In genomic region chr1:161226320-161226711, GRCh38 we compare ENCODE assay signal across 9 cellular contexts. TPM values are rescaled to one million over a fixed set of nuclear protein-coding genes. Genes with fewer than 3 reads are reported as not detected.
DNase-seq lines count a peak whose midpoint lies in the region; ATAC-seq, FAIRE-seq and TF ChIP-seq lines count a peak whose summit lies in the region.
"Had no signal": no experiment of that assay in that cellular context is flagged by ENCODE, and none has a peak within 500 bp of the region (broad histone marks: within the 10 kb centered on the region; RNA-seq: fewer than 3 reads in every experiment).

No MANE protein-coding gene starts in this region.

- peaks cover 50 to 54% of the 10 kb centered on the region in 2 donors for H3K36me3 Mint-ChIP-seq in CD14-positive monocyte
- peaks cover 0 to 16% (median 0%) of the 10 kb centered on the region in 3 donors for H3K36me3 Mint-ChIP-seq in naive thymus-derived CD8-positive, alpha-beta T cell

- peak overlapping the region; percentile 88 to 99 (median 97) for H3K27ac Mint-ChIP-seq in CD14-positive monocyte
- peak overlapping the region; percentile 87 to 99 (median 96) for H3K27ac Mint-ChIP-seq in naive thymus-derived CD8-positive, alpha-beta T cell

- H3K36me3 ChIP-seq in colonic mucosa, result peaks cover 7% of the 10 kb centered on the region

- ATAC-seq in naive thymus-derived CD8-positive, alpha-beta T cell, result no peak
- no peak for ATAC-seq in GM21737 (IDR thresholded peaks at IDR 0.05; ENCODE audit: unreplicated experiment)
- ATAC-seq in GM18868 (IDR thresholded peaks at IDR 0.05; ENCODE audit: unreplicated experiment), result no peak

- peak overlapping the region; percentile 95 to 98 for H3K4me3 Mint-ChIP-seq in CD14-positive monocyte
- H3K4me3 Mint-ChIP-seq in naive thymus-derived CD8-positive, alpha-beta T cell, result peak overlapping the region; percentile 94 to 100 (median 100)

- TF ChIP-seq CTCF in CD14-positive monocyte (IDR thresholded peaks at IDR 0.05), result no peak
- TF ChIP-seq CTCF in LNCaP clone FGC (IDR thresholded peaks at IDR 0.05; ENCODE audit: control insufficient read depth, extremely low read depth, insufficient read depth), result no peak
- no peak for TF ChIP-seq CTCF in colonic mucosa (IDR thresholded peaks at IDR 0.05)

- no peak for FAIRE-seq in RCC 7860 (lab: Jason Lieb, UNC)

- DNase-seq in CD14-positive monocyte (ENCODE audit: low spot score), result no peak
- no peak for DNase-seq in LNCaP clone FGC (ENCODE audit: low read depth)
- peak; percentile 26 for DNase-seq in colonic mucosa
- no peak for DNase-seq in naive thymus-derived CD8-positive, alpha-beta T cell
- no peak for DNase-seq in RCC 7860 (ENCODE audit: low spot score)
- no peak for DNase-seq in posterior cingulate gyrus

- peaks cover 0 to 5% (median 1%) of the 10 kb centered on the region in 3 donors for H3K27me3 Mint-ChIP-seq in CD14-positive monocyte (ENCODE audit: low read depth in 3 of 3)
- H3K27me3 Mint-ChIP-seq in naive thymus-derived CD8-positive, alpha-beta T cell, result no peaks in the 10 kb centered on the region

- H3K27ac ChIP-seq in colonic mucosa, result peak overlapping the region; percentile 40

- H3K4me1 ChIP-seq in colonic mucosa, result peaks cover 20% of the 10 kb centered on the region

- no peaks in the 10 kb centered on the region for H3K27me3 ChIP-seq in colonic mucosa

- peaks cover 0 to 2% (median 0%) of the 10 kb centered on the region in 7 donors for H3K9me3 Mint-ChIP-seq in CD14-positive monocyte
- no peaks in the 10 kb centered on the region for H3K9me3 Mint-ChIP-seq in naive thymus-derived CD8-positive, alpha-beta T cell

- POLR2A ChIA-PET in naive thymus-derived CD8-positive, alpha-beta T cell (lab: Charles Lee), result interaction anchor here (0.6 to 15.0 kb wide), 16 partner anchors 13 to 1127 kb away, joined by 3 to 231 read pairs (median 12); partner anchors contain the start of genes ADAMTS4, B4GALT3, FCER1G and NDUFS2

- H3K4me3 ChIP-seq in LNCaP clone FGC (ENCODE audit: low read depth, low read length) (peak overlapping the region; percentile 95), colonic mucosa (peak overlapping the region; percentile 58)

- peaks cover 60% of the 10 kb centered on the region for H3K4me1 Mint-ChIP-seq in CD14-positive monocyte
- peaks cover 32 to 59% (median 52%) of the 10 kb centered on the region in 4 donors for H3K4me1 Mint-ChIP-seq in naive thymus-derived CD8-positive, alpha-beta T cell

- intact Hi-C loops in CD14-positive monocyte (cut with micrococcal nuclease), result loop anchor here in 1 of 2 donors (5.0 kb wide), 2 partner anchors 86 to 156 kb away; partner anchors contain the start of gene SDHC
- intact Hi-C loops in colonic mucosa (cut with DNase I), result loop anchor here (5.0 kb wide), 1 partner anchor 66 kb away; no protein-coding TSS in a partner anchor
- intact Hi-C loops in posterior cingulate gyrus (cut with DNase I), result loop anchor here (2.0 to 10.0 kb wide), 5 partner anchors 34 to 156 kb away; partner anchors contain the start of genes B4GALT3 and MPZ

- H3K9me3 ChIP-seq in colonic mucosa, result no peaks in the 10 kb centered on the region

- H3K9ac ChIP-seq in colonic mucosa (ENCODE audit: low read depth in 2 of 2, low read length in 2 of 2), result peak overlapping the region; percentile 65 to 76

RNA-seq across cellular contexts. Expression of gene TOMM40L, which starts 0.5 kb away (rescaled TPM):
- 1 to 10 TPM; 3.8 to 5.2 TPM for polyA plus RNA-seq in CD14-positive monocyte
- total RNA-seq in colonic mucosa, result 10 to 100 TPM; 16.6 to 23.1 TPM
- total RNA-seq in naive thymus-derived CD8-positive, alpha-beta T cell, result 10 to 100 TPM in 1 of 2 experiments, 1 to 10 TPM in 1; 9.6 to 11.3 TPM
- polyA plus RNA-seq in naive thymus-derived CD8-positive, alpha-beta T cell, result 1 to 10 TPM; 4.9 to 8.1 (median 8.0) TPM

RNA-seq across cellular contexts. Expression of gene APOA2, which starts 2.9 kb away (rescaled TPM):
- not detected for polyA plus RNA-seq in CD14-positive monocyte
- 1 to 10 TPM in 1 of 2 donors, not detected in 1; 5.1 TPM for total RNA-seq in colonic mucosa
- total RNA-seq in naive thymus-derived CD8-positive, alpha-beta T cell, result not detected
- not detected for polyA plus RNA-seq in naive thymus-derived CD8-positive, alpha-beta T cell
- total RNA-seq: HT1080 had no signal

RNA-seq across cellular contexts. Expression of gene FCER1G, which starts 11.2 kb away (rescaled TPM):
- polyA plus RNA-seq in CD14-positive monocyte, result 1,000 to 10,000 TPM; 2,686 to 4,191 TPM
- 10 to 100 TPM in 1 of 2 donors, 1 to 10 TPM in 1; 6.6 to 16.0 TPM for total RNA-seq in colonic mucosa
- total RNA-seq in naive thymus-derived CD8-positive, alpha-beta T cell, result 10 to 100 TPM; 27.7 to 31.8 TPM
- polyA plus RNA-seq in naive thymus-derived CD8-positive, alpha-beta T cell, result 100 to 1,000 TPM in 1 of 3 donors, 10 to 100 TPM in 2; 67.1 to 107 (median 84.4) TPM

RNA-seq across cellular contexts. Expression of gene NR1I3, which starts 11.7 kb away (rescaled TPM):
- not detected for polyA plus RNA-seq in CD14-positive monocyte
- total RNA-seq in colonic mucosa, result not detected
- total RNA-seq in naive thymus-derived CD8-positive, alpha-beta T cell, result not detected
- polyA plus RNA-seq in naive thymus-derived CD8-positive, alpha-beta T cell, result under 1 TPM in 1 of 3 donors, not detected in 2; 0.19 TPM
- total RNA-seq: HT1080 had no signal

RNA-seq across cellular contexts. Expression of gene NDUFS2, which starts 24.1 kb away (rescaled TPM):
- polyA plus RNA-seq in CD14-positive monocyte, result 100 to 1,000 TPM; 101 to 119 TPM
- 100 to 1,000 TPM; 167 to 169 TPM for total RNA-seq in colonic mucosa
- total RNA-seq in naive thymus-derived CD8-positive, alpha-beta T cell, result 100 to 1,000 TPM; 126 to 127 TPM
- polyA plus RNA-seq in naive thymus-derived CD8-positive, alpha-beta T cell, result 100 to 1,000 TPM in 1 of 3 donors, 10 to 100 TPM in 2; 78.6 to 106 (median 95.4) TPM
